In genomic region chr12:113087193-113087592, GRCh38 we compare ENCODE assay signal across 1 cellular context.
A peak's percentile ranks its signal among the peaks of the same experiment; 100 is the strongest.
TF ChIP-seq lines count a peak whose summit lies in the region.

No MANE protein-coding gene starts in this region.

TF ChIP-seq in K562, 482 proteins besides CTCF, POLR2A, EP300 and RAD21:
- peak; percentile 49 for TF ChIP-seq SPI1 (IDR thresholded peaks at IDR 0.05; ENCODE audit: borderline replicate concordance, low read depth, low read length)
- TF ChIP-seq, protein P1, sequence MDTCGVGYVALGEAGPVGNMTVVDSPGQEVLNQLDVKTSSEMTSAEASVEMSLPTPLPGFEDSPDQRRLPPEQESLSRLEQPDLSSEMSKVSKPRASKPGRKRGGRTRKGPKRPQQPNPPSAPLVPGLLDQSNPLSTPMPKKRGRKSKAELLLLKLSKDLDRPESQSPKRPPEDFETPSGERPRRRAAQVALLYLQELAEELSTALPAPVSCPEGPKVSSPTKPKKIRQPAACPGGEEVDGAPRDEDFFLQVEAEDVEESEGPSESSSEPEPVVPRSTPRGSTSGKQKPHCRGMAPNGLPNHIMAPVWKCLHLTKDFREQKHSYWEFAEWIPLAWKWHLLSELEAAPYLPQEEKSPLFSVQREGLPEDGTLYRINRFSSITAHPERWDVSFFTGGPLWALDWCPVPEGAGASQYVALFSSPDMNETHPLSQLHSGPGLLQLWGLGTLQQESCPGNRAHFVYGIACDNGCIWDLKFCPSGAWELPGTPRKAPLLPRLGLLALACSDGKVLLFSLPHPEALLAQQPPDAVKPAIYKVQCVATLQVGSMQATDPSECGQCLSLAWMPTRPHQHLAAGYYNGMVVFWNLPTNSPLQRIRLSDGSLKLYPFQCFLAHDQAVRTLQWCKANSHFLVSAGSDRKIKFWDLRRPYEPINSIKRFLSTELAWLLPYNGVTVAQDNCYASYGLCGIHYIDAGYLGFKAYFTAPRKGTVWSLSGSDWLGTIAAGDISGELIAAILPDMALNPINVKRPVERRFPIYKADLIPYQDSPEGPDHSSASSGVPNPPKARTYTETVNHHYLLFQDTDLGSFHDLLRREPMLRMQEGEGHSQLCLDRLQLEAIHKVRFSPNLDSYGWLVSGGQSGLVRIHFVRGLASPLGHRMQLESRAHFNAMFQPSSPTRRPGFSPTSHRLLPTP (IDR thresholded peaks at IDR 0.05; ENCODE audit: borderline replicate concordance, extremely low read depth, insufficient read length): no peak
TF ChIP-seq in K562: peak in this region for 1.
